Comparison of ENCODE assay signal across 8 cellular contexts in the genomic region with DNA sequence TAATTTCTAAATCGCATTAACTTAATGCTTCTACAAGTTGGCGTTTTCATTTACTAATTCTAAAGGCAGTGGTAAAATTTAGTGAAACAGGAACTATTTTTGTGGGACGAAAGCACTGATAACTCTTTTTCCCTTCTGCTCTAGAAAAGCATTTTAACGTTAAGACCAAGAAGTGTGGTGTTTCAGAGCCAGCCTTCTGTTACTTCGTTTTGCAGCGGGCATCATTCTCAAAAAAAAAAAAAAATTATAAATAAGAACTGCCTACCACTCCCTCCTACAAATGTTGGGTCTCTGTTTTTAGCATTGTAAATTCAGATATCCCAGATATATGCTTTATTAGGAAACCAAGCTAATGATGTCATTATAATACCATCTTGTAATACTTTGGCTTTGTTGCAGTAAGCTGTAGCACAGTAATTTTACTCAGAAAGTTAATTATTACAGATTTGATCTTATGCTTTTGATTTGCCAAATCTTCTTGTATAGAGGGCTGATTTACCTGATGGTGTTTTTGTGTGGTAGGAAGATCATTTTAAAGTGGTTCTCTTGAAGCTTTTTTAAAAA.
DNase-seq lines count a peak whose midpoint lies in the region; ATAC-seq and TF ChIP-seq lines count a peak whose summit lies in the region.

No MANE protein-coding gene starts in this region.

- H3K36me3 ChIP-seq in RWPE2 (ENCODE audit: low read depth): 0 out of 2 replicates have a peak, but pooled peaks cover 3% of the 10 kb centered on the region

- H3K9me3 ChIP-seq in RWPE2 (ENCODE audit: severe bottlenecking): no peaks in the 10 kb centered on the region

- H3K4me3 ChIP-seq in GM12864 (ENCODE audit: low read depth, low read length): peak overlapping the region; percentile 90
- H3K4me3 ChIP-seq in RWPE2 (ENCODE audit: severe bottlenecking): peak overlapping the region; percentile 100
- peak overlapping the region; percentile 93 for H3K4me3 ChIP-seq in fibroblast of mammary gland (ENCODE audit: control insufficient read depth, low read depth, low read length)
- H3K4me3 ChIP-seq in retinal pigment epithelial cell (ENCODE audit: low read length): peak overlapping the region; percentile 94

- peaks cover 6% of the 10 kb centered on the region for H3K4me1 ChIP-seq in RWPE2 (ENCODE audit: insufficient read depth, poor library complexity, severe bottlenecking)

- ATAC-seq in RWPE2 (ENCODE audit: low read depth) (no peak), GM18517 (IDR thresholded peaks at IDR 0.05; ENCODE audit: unreplicated experiment) (no peak), HG02588 (IDR thresholded peaks at IDR 0.05; ENCODE audit: unreplicated experiment) (no peak), GM21515 (IDR thresholded peaks at IDR 0.05; ENCODE audit: unreplicated experiment) (no peak)

- no peaks in the 10 kb centered on the region for H3K27me3 ChIP-seq in RWPE2 (ENCODE audit: insufficient read depth, poor library complexity, severe bottlenecking)

- DNase-seq in GM12864 (ENCODE audit: low read depth): no peak
- DNase-seq in RWPE2 (ENCODE audit: low spot score): no peak
- peak; percentile 17 for DNase-seq in fibroblast of mammary gland (ENCODE audit: low read depth)
- no peak for DNase-seq in retinal pigment epithelial cell (ENCODE audit: low read depth)
- no peak for DNase-seq in activated effector memory CD4-positive, alpha-beta T cell treated with anti-CD3 and anti-CD28 coated beads, Interleukin-2, amount 50 U/mL, for 16 hours

- TF ChIP-seq CTCF in GM12864 (IDR thresholded peaks at IDR 0.05; ENCODE audit: low read depth, low read length, missing control alignments) (no peak), RWPE2 (IDR thresholded peaks at IDR 0.05; ENCODE audit: poor library complexity, severe bottlenecking) (no peak), fibroblast of mammary gland (conservative IDR thresholded peaks at IDR 0.05; ENCODE audit: control insufficient read depth, insufficient read depth, low read depth, low read length) (no peak), retinal pigment epithelial cell (conservative IDR thresholded peaks at IDR 0.05; ENCODE audit: low read depth, low read length) (no peak)

- peak overlapping the region; percentile 66 for H3K27ac ChIP-seq in RWPE2 (ENCODE audit: poor library complexity, severe bottlenecking)
